19 cellular contexts compared by ENCODE assay signal in the genomic region with DNA sequence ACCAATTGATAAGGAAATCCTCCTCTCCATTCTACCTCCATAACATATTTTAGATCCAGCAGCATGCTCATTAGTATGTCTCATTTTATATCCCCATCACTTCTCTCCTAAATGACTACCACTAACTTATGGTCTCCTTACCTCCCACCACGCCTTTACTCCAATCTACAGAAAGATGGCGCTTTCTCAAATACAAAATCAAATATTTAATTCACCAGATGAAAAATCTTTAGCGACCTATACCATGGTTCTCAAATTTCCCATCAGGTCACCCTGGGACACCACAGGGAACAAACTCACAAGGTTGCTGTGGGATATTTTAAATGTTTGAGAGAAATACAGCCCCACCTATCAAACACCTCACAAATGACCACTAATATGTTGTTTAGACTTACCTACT. TPM values are rescaled to one million over a fixed set of nuclear protein-coding genes. Genes with fewer than 3 reads are reported as not detected.
A peak's percentile ranks its signal among the peaks of the same experiment; 100 is the strongest.
DNase-seq lines count a peak whose midpoint lies in the region; ATAC-seq, FAIRE-seq and TF ChIP-seq lines count a peak whose summit lies in the region.
"Had no signal": no experiment of that assay in that cellular context is flagged by ENCODE, and none has a peak within 500 bp of the region (broad histone marks: within the 10 kb centered on the region; RNA-seq: fewer than 3 reads in every experiment).

No MANE protein-coding gene starts in this region.

- H4K20me1 ChIP-seq in PC-3 (ENCODE audit: low read length) (no peaks in the 10 kb centered on the region), K562 (replicated peaks; ENCODE audit: control insufficient read depth, insufficient read depth, low read length) (no peaks in the 10 kb centered on the region)

- H3K9me2 ChIP-seq in PC-3 (replicated peaks; ENCODE audit: low read length) = no peaks in the 10 kb centered on the region

- peaks cover 6% of the 10 kb centered on the region for H3F3A ChIP-seq in PC-3 (ENCODE audit: low read length, unreplicated experiment)

- H2AFZ ChIP-seq in PC-3 (ENCODE audit: low read length) (no peak overlapping the region), K562 (ENCODE audit: low read depth, low read length) (peak overlapping the region; percentile 46)

- TF ChIP-seq CTCF in PC-3 (conservative IDR thresholded peaks at IDR 0.05; ENCODE audit: low read depth, low read length) (no peak; the same call in 1 of the 2 replicates), K562 (IDR thresholded peaks at IDR 0.05 in 2 of 3, conservative IDR thresholded peaks at IDR 0.05 in 1 of 3; ENCODE audit: insufficient read depth in 2 of 3, low read depth in 1 of 3, low read length in 3 of 3) (0 out of 6 replicates have a peak, but pooled peaks of 1 of the 3 experiments have one; percentile 17)

- ATAC-seq in activated naive CD8-positive, alpha-beta T cell treated with anti-CD3 and anti-CD28 coated beads, Interleukin-2, amount 50 U/mL, for 24 hours = no peak
- ATAC-seq in PC-3 = no peak
- ATAC-seq in K562 = no peak
- ATAC-seq in HG03025 (IDR thresholded peaks at IDR 0.05; ENCODE audit: low FRiP score, unreplicated experiment) = no peak
- ATAC-seq in HG03095 (IDR thresholded peaks at IDR 0.05; ENCODE audit: unreplicated experiment) = no peak
- ATAC-seq: Panc1, Right ventricle myocardium inferior, T-cell had no signal

- H3K4me2 ChIP-seq in PC-3 (ENCODE audit: low read length) = no peak overlapping the region
- no peak overlapping the region for H3K4me2 ChIP-seq in K562 (ENCODE audit: insufficient read depth, low read length)

- H3K9me3 ChIP-seq in PC-3 (ENCODE audit: low read length) (no peaks in the 10 kb centered on the region), K562 (replicated peaks; ENCODE audit: control insufficient read depth, insufficient read depth, low read depth, low read length) (no peaks in the 10 kb centered on the region)

- peaks cover 2% of the 10 kb centered on the region for H3K36me3 Mint-ChIP-seq in activated naive CD8-positive, alpha-beta T cell
- peaks cover 3% of the 10 kb centered on the region for H3K36me3 Mint-ChIP-seq in activated naive CD8-positive, alpha-beta T cell treated with anti-CD3 and anti-CD28 coated beads, Interleukin-2, amount 50 U/mL, for 24 hours (ENCODE audit: low read depth)
- H3K36me3 Mint-ChIP-seq: CD8-positive, alpha-beta memory T cell; T-cell had no signal

- no peaks in the 10 kb centered on the region for H3K27me3 ChIP-seq in PC-3 (ENCODE audit: low read length)
- H3K27me3 ChIP-seq in K562 (ENCODE audit: control insufficient read depth in 2 of 2, insufficient read depth in 2 of 2, low read length in 2 of 2) = no peaks in the 10 kb centered on the region

- H3K79me2 ChIP-seq in PC-3 (ENCODE audit: low read length) (peaks cover 2% of the 10 kb centered on the region), K562 (ENCODE audit: control insufficient read depth, insufficient read depth, low read length) (no peaks in the 10 kb centered on the region)

- peaks cover 39% of the 10 kb centered on the region for H3K4me1 Mint-ChIP-seq in activated naive CD8-positive, alpha-beta T cell (ENCODE audit: low read depth)
- H3K4me1 Mint-ChIP-seq in activated naive CD8-positive, alpha-beta T cell treated with anti-CD3 and anti-CD28 coated beads, Interleukin-2, amount 50 U/mL, for 24 hours = peaks cover 45% of the 10 kb centered on the region

- no peak for TF ChIP-seq RAD21 in K562 (CRISPR knock-in tag; conservative IDR thresholded peaks at IDR 0.05 in 1 of 2, IDR thresholded peaks at IDR 0.05 in 1 of 2)

- in situ Hi-C loops in K562 (cut with MboI) = no loop called here

- H3K9me1 ChIP-seq in K562 (ENCODE audit: control insufficient read depth, insufficient read depth, low read length) = no peaks in the 10 kb centered on the region

- WGBS in K562 (ENCODE audit: insufficient coverage, low coverage, missing lambda C conversion rate) = 43% methylated on average over 3 of the region's 3 CpGs

- CTCF ChIA-PET in PC-3 (lab: Charles Lee) = no interaction called here
- CTCF ChIA-PET in K562 (lab: Yijun Ruan, JAX; ENCODE audit: low intra/inter-chr PET ratio) = no interaction called here

- H3K4me1 ChIP-seq in PC-3 (ENCODE audit: insufficient read depth, low read length) (peaks cover 64% of the 10 kb centered on the region), K562 (replicated peaks in 1 of 2; ENCODE audit: control insufficient read depth in 2 of 2, insufficient read depth in 2 of 2, low read length in 2 of 2) (peaks cover 0 to 11% of the 10 kb centered on the region in 2 experiments; a peak in 3 of 5 replicates)

- POLR2A ChIA-PET in PC-3 (lab: Charles Lee; ENCODE audit: unreplicated experiment) (no interaction called here), K562 (lab: Yijun Ruan, JAX) (interaction anchor here (1.9 kb wide), 1 partner anchor 14 kb away, joined by 4 read pairs; no protein-coding TSS in a partner anchor)

- FAIRE-seq in K562 (lab: Jason Lieb, UNC) = no peak
- FAIRE-seq: A204.1, D721Med had no signal

- peak overlapping the region; percentile 75; the same call in 1 of the 2 replicates for H3K9ac ChIP-seq in PC-3 (ENCODE audit: low read length)
- no peak overlapping the region for H3K9ac ChIP-seq in K562 (ENCODE audit: insufficient read depth in 1 of 2, low read depth in 2 of 2, low read length in 2 of 2)

- peak overlapping the region; percentile 36 for H3K27ac Mint-ChIP-seq in activated naive CD8-positive, alpha-beta T cell
- H3K27ac Mint-ChIP-seq in activated naive CD8-positive, alpha-beta T cell treated with anti-CD3 and anti-CD28 coated beads, Interleukin-2, amount 50 U/mL, for 24 hours = no peak overlapping the region
- H3K27ac Mint-ChIP-seq: H9 had no signal

- TF ChIP-seq EP300 in K562 (IDR thresholded peaks at IDR 0.05; ENCODE audit: low read length) = no peak

- no peak overlapping the region for H3K4me3 Mint-ChIP-seq in activated naive CD8-positive, alpha-beta T cell
- H3K4me3 Mint-ChIP-seq in activated naive CD8-positive, alpha-beta T cell treated with anti-CD3 and anti-CD28 coated beads, Interleukin-2, amount 50 U/mL, for 24 hours = no peak overlapping the region
- H3K4me3 Mint-ChIP-seq: CD8-positive, alpha-beta memory T cell; H9; T-cell had no signal

- BruUV-seq in PC-3 (replicated peaks; lab: Mats Ljungman, UMichigan) = no TSS peak
- no TSS peak for BruUV-seq in K562 (replicated peaks; lab: Mats Ljungman, UMichigan)

- no peak for DNase-seq in activated naive CD8-positive, alpha-beta T cell treated with anti-CD3 and anti-CD28 coated beads, Interleukin-2, amount 50 U/mL, for 24 hours
- DNase-seq in PC-3 (no peak), K562 (ENCODE audit: extremely low read depth in 1 of 4, low spot score in 3 of 4) (no peak)
- no peak for DNase-seq in NK-92 treated with Interleukin-12 subunit alpha and Interleukin-12 subunit beta, amount 100 ng/mL, for 24 hours (lab: John Stamatoyannopoulos, UW)
- DNase-seq: C1 segment of cervical spinal cord; CD8-positive, alpha-beta memory T cell; H9; NCI-H1105 treated with DMSO at 0.1 percent for 48 hours; NCI-H1694; NCI-H510A; NCI-H774; T-cell had no signal

- H3K27ac ChIP-seq in PC-3 (ENCODE audit: low read length) (peak overlapping the region; percentile 99), K562 (ENCODE audit: extremely low read depth, low read depth, low read length) (no peak overlapping the region)

- intact Hi-C loops in PC-3 (cut with micrococcal nuclease) = loop anchor here (5.0 kb wide), 3 partner anchors 158 to 243 kb away; partner anchors contain the start of gene DNAJC1
- intact Hi-C loops in K562 (cut with micrococcal nuclease) = no loop called here

- no peak overlapping the region for H3K4me3 ChIP-seq in PC-3 (ENCODE audit: low read length)
- H3K4me3 ChIP-seq in K562 = no peak overlapping the region

- no peaks in the 10 kb centered on the region for H3K27me3 Mint-ChIP-seq in activated naive CD8-positive, alpha-beta T cell
- H3K27me3 Mint-ChIP-seq in activated naive CD8-positive, alpha-beta T cell treated with anti-CD3 and anti-CD28 coated beads, Interleukin-2, amount 50 U/mL, for 24 hours = peaks cover 4% of the 10 kb centered on the region

- H3K9me3 Mint-ChIP-seq in activated naive CD8-positive, alpha-beta T cell (ENCODE audit: low read depth) = no peaks in the 10 kb centered on the region
- H3K9me3 Mint-ChIP-seq in activated naive CD8-positive, alpha-beta T cell treated with anti-CD3 and anti-CD28 coated beads, Interleukin-2, amount 50 U/mL, for 24 hours = peaks cover 10% of the 10 kb centered on the region
- H3K9me3 Mint-ChIP-seq: T-cell had no signal

- TF ChIP-seq POLR2A in K562 (conservative IDR thresholded peaks at IDR 0.05) = no peak

- H3K36me3 ChIP-seq in PC-3 (ENCODE audit: low read depth, low read length) = no peaks in the 10 kb centered on the region
- H3K36me3 ChIP-seq in K562 (ENCODE audit: control insufficient read depth, insufficient read depth, low read length) = no peaks in the 10 kb centered on the region

TF ChIP-seq in K562, 482 proteins besides CTCF, POLR2A, EP300 and RAD21 (continues in another document):
- TF ChIP-seq ATF1 (CRISPR knock-in tag; IDR thresholded peaks at IDR 0.05) (no peak), ATF1 (tag; IDR thresholded peaks at IDR 0.05) (no peak), TBP (optimal IDR thresholded peaks at IDR 0.05; ENCODE audit: low read depth, low read length) (no peak), STAT5A (IDR thresholded peaks at IDR 0.05; ENCODE audit: borderline replicate concordance, low read length) (no peak)

RNA-seq across cellular contexts. Expression of gene EBLN1, which starts 27.0 kb away (rescaled TPM):
- total RNA-seq in PC-3 (2014; rRNA removed) = not detected in 2 replicates
- 0.76 and 3.1 TPM in 2 replicates for total RNA-seq in K562 (2011; cell fraction: chromatin; rRNA removed; ENCODE audit: low replicate concordance)
- 0.67 and 1.1 TPM in 2 replicates for total RNA-seq in K562 (2011; cell fraction: nucleolus; rRNA removed)
- total RNA-seq in K562 (2011; cell fraction: nucleoplasm; rRNA removed) = 0.73 TPM in 1 of 2 replicates, not detected in the other
- total RNA-seq in K562 (2014; rRNA removed) = 0.32 and 0.61 TPM in 2 replicates
- total RNA-seq in K562 (2014; rRNA removed; fragmentation: Illumina TruSeq; extraction: Trizol) = 0.80 and 0.99 TPM in 2 replicates
- total RNA-seq in K562 (2015; rRNA removed; fragmentation: Illumina TruSeq; extraction: Trizol) = 0.30 and 0.40 TPM in 2 replicates
- total RNA-seq in K562 (2021) = 0.95 and 1.1 TPM in 2 replicates
- 0.06 TPM in 1 of 2 replicates, not detected in the other for polyA plus RNA-seq in K562 (2011; rRNA removed)
- 0.09 TPM in 1 of 2 replicates, not detected in the other for polyA plus RNA-seq in K562 (2011; cell fraction: cytosol; rRNA removed)
- not detected in 2 replicates for polyA plus RNA-seq in K562 (2011; cell fraction: nucleus; rRNA removed)
- 0.40 and 0.76 TPM in 2 replicates for polyA plus RNA-seq in K562 (2012)
- polyA plus RNA-seq in K562 (2014; fragmentation: Illumina TruSeq; extraction: Trizol) = 1.00 and 1.5 TPM in 2 replicates
- polyA plus RNA-seq in K562 (2014; fragmentation: Nextera tagmentation; extraction: Ambion mirVana) = 1 to 10 TPM; 2.5 to 3.1 TPM
- polyA plus RNA-seq in K562 (2014; rRNA removed) = 0.50 and 1.1 TPM in 2 replicates
- polyA minus RNA-seq in K562 (2011; rRNA and poly(A)+ RNA removed) = not detected in 2 replicates
- polyA minus RNA-seq in K562 (2011; cell fraction: cytosol; rRNA and poly(A)+ RNA removed) = not detected in 2 replicates
- polyA minus RNA-seq in K562 (2011; cell fraction: nucleus; rRNA and poly(A)+ RNA removed) = not detected in 2 replicates
- total RNA-seq: CD8-positive, alpha-beta memory T cell; H9; Right ventricle myocardium inferior; T-cell had no signal
- polyA plus RNA-seq: CD8-positive, alpha-beta memory T cell had no signal
